ENCODE assay signal across 8 cellular contexts in the genomic region with DNA sequence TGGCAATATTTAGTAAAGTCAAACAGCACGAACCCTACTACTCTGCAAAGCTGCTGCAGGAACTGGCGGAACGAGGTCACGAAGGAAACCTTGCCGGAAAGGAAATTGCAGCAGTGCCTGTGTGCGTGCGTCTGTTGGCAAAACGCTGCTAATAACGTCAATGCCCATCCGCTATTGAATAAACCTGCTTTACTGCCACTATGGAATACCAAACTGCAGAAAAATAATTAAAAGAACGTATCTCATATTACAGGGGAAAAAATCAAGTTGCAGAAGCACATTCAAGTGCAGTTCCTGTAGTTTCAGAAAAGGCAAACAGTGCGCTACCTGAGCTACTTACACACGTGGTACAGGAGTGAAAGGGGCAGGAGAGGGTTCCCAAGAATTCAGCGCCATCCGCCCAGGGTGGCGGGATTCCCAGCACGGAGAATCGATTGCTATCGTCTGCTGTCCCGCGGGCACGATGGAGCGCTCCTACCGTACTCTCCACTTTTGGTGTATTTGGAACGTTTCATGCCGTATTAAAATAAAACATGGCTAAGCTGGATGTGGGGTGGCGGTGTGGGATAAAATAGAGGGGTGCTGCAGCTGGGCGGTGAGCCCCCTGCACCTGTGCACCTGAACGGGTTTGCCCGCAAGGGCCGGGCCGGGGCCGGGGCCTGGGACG. TPM values are rescaled to one million over a fixed set of nuclear protein-coding genes. Genes with fewer than 3 reads are reported as not detected.
DNase-seq lines count a peak whose midpoint lies in the region; ATAC-seq and TF ChIP-seq lines count a peak whose summit lies in the region.

No MANE protein-coding gene starts in this region.

- peaks cover 60% of the 10 kb centered on the region for H3K4me1 Mint-ChIP-seq in activated CD8-positive, alpha-beta memory T cell treated with anti-CD3 and anti-CD28 coated beads, Interleukin-2, amount 10 ng/mL, durations not matched to agents 7 days and 5 days
- H3K4me1 Mint-ChIP-seq in endothelial cell (ENCODE audit: unreplicated experiment) = peaks cover 34% of the 10 kb centered on the region
- H3K4me1 Mint-ChIP-seq in stimulated activated naive CD8-positive, alpha-beta T cell treated with anti-CD3 and anti-CD28 coated beads, Interleukin-15, amount 100 ng/mL, for 72 hours = peaks cover 76% of the 10 kb centered on the region

- no peaks in the 10 kb centered on the region for H3K27me3 Mint-ChIP-seq in activated CD8-positive, alpha-beta memory T cell treated with anti-CD3 and anti-CD28 coated beads, Interleukin-2, amount 10 ng/mL, durations not matched to agents 7 days and 5 days
- H3K27me3 Mint-ChIP-seq in endothelial cell (ENCODE audit: unreplicated experiment) = peaks cover 14% of the 10 kb centered on the region
- no peaks in the 10 kb centered on the region for H3K27me3 Mint-ChIP-seq in stimulated activated naive CD8-positive, alpha-beta T cell treated with anti-CD3 and anti-CD28 coated beads, Interleukin-15, amount 100 ng/mL, for 72 hours

- intact Hi-C loops in mucosa of descending colon (cut with DNase I, micrococcal nuclease) = no loop called here

- peak overlapping the region; percentile 88 for H3K4me3 Mint-ChIP-seq in activated CD8-positive, alpha-beta memory T cell treated with anti-CD3 and anti-CD28 coated beads, Interleukin-2, amount 10 ng/mL, durations not matched to agents 7 days and 5 days
- H3K4me3 Mint-ChIP-seq in endothelial cell (ENCODE audit: unreplicated experiment) = peak overlapping the region; percentile 89
- peak overlapping the region; percentile 86 to 95 for H3K4me3 Mint-ChIP-seq in stimulated activated naive CD8-positive, alpha-beta T cell treated with anti-CD3 and anti-CD28 coated beads, Interleukin-15, amount 100 ng/mL, for 72 hours

- peak overlapping the region; percentile 97 for H3K27ac Mint-ChIP-seq in activated CD8-positive, alpha-beta memory T cell treated with anti-CD3 and anti-CD28 coated beads, Interleukin-2, amount 10 ng/mL, durations not matched to agents 7 days and 5 days
- H3K27ac Mint-ChIP-seq in endothelial cell (ENCODE audit: unreplicated experiment) = peak overlapping the region; percentile 85
- H3K27ac Mint-ChIP-seq in stimulated activated naive CD8-positive, alpha-beta T cell treated with anti-CD3 and anti-CD28 coated beads, Interleukin-15, amount 100 ng/mL, for 72 hours = peak overlapping the region; percentile 92 to 97

- H3K36me3 Mint-ChIP-seq in activated CD8-positive, alpha-beta memory T cell treated with anti-CD3 and anti-CD28 coated beads, Interleukin-2, amount 10 ng/mL, durations not matched to agents 7 days and 5 days = peaks cover 22% of the 10 kb centered on the region
- peaks cover 34% of the 10 kb centered on the region for H3K36me3 Mint-ChIP-seq in endothelial cell (ENCODE audit: low read depth, unreplicated experiment)

- H3K4me3 ChIP-seq in mucosa of descending colon = peak overlapping the region; percentile 37

- CTCF ChIA-PET in activated CD8-positive, alpha-beta memory T cell treated with anti-CD3 and anti-CD28 coated beads, Interleukin-2, amount 10 ng/mL, durations not matched to agents 7 days and 5 days (lab: Charles Lee) = no interaction called here

- peaks cover 22% of the 10 kb centered on the region for H3K4me1 ChIP-seq in mucosa of descending colon (ENCODE audit: low read depth)

- ATAC-seq in activated CD8-positive, alpha-beta memory T cell treated with anti-CD3 and anti-CD28 coated beads, Interleukin-2, amount 10 ng/mL, durations not matched to agents 7 days and 5 days = peak; percentile 10
- peak; percentile 14 for ATAC-seq in mucosa of descending colon
- ATAC-seq in stimulated activated naive CD8-positive, alpha-beta T cell treated with anti-CD3 and anti-CD28 coated beads, Interleukin-15, amount 100 ng/mL, for 72 hours = peak; percentile 27

- H3K9me3 ChIP-seq in mucosa of descending colon = no peaks in the 10 kb centered on the region

- no peak for TF ChIP-seq CTCF in endothelial cell (IDR thresholded peaks at IDR 0.05; ENCODE audit: unreplicated experiment)
- TF ChIP-seq CTCF in mucosa of descending colon (IDR thresholded peaks at IDR 0.05) = no peak

- DNase-seq in NCI-H1417 (lab: John Stamatoyannopoulos, UW) (peak; percentile 61 to 82 (median 62)), NCI-H1417 treated with DMSO at 0.1 percent for 48 hours (lab: John Stamatoyannopoulos, UW) (no peak), NCI-H446 treated with DMSO at 0.1 percent for 48 hours (lab: John Stamatoyannopoulos, UW) (peak; percentile 9), endothelial cell (ENCODE audit: low spot score) (peak; percentile 43), mucosa of descending colon (peak; percentile 66 to 76 (median 68)), SK-N-DZ (ENCODE audit: low spot score) (no peak)
- DNase-seq in activated CD8-positive, alpha-beta memory T cell treated with anti-CD3 and anti-CD28 coated beads, Interleukin-2, amount 10 ng/mL, durations not matched to agents 7 days and 5 days = peak; percentile 85
- peak; percentile 46 to 60 for DNase-seq in stimulated activated naive CD8-positive, alpha-beta T cell treated with anti-CD3 and anti-CD28 coated beads, Interleukin-15, amount 100 ng/mL, for 72 hours

- H3K9me3 Mint-ChIP-seq in activated CD8-positive, alpha-beta memory T cell treated with anti-CD3 and anti-CD28 coated beads, Interleukin-2, amount 10 ng/mL, durations not matched to agents 7 days and 5 days (ENCODE audit: low read depth) = no peaks in the 10 kb centered on the region
- H3K9me3 Mint-ChIP-seq in endothelial cell (ENCODE audit: unreplicated experiment) = no peaks in the 10 kb centered on the region
- H3K9me3 Mint-ChIP-seq in stimulated activated naive CD8-positive, alpha-beta T cell treated with anti-CD3 and anti-CD28 coated beads, Interleukin-15, amount 100 ng/mL, for 72 hours = no peaks in the 10 kb centered on the region

- H3K36me3 ChIP-seq in mucosa of descending colon (ENCODE audit: low read depth) = peaks cover 8% of the 10 kb centered on the region

RNA-seq across cellular contexts. Expression of a gene that starts 0.5 kb away (rescaled TPM):
- 100 to 1,000 TPM in 1 of 2 experiments, 10 to 100 TPM in 1; 97.7 to 134 TPM for total RNA-seq in activated CD8-positive, alpha-beta memory T cell treated with anti-CD3 and anti-CD28 coated beads, Interleukin-2, amount 10 ng/mL, durations not matched to agents 7 days and 5 days
- 69.0 TPM for total RNA-seq in endothelial cell (ENCODE audit: unreplicated experiment)
- 100 to 1,000 TPM; 112 to 210 (median 141) TPM for total RNA-seq in mucosa of descending colon
- 26.1 and 28.1 TPM in 2 replicates for polyA plus RNA-seq in SK-N-DZ (2014; cell fraction: cytosol; rRNA removed)
- 134 and 192 TPM in 2 replicates for polyA plus RNA-seq in SK-N-DZ (2014; cell fraction: nucleus; rRNA removed)

RNA-seq across cellular contexts. Expression of a gene that starts 4.3 kb away (rescaled TPM):
- total RNA-seq in activated CD8-positive, alpha-beta memory T cell treated with anti-CD3 and anti-CD28 coated beads, Interleukin-2, amount 10 ng/mL, durations not matched to agents 7 days and 5 days = 10 to 100 TPM; 54.7 to 90.5 TPM
- total RNA-seq in endothelial cell (ENCODE audit: unreplicated experiment) = 130 TPM
- 10 to 100 TPM; 26.5 to 68.6 (median 62.3) TPM for total RNA-seq in mucosa of descending colon
- 64.9 and 69.2 TPM in 2 replicates for polyA plus RNA-seq in SK-N-DZ (2014; cell fraction: cytosol; rRNA removed)
- 32.5 and 37.8 TPM in 2 replicates for polyA plus RNA-seq in SK-N-DZ (2014; cell fraction: nucleus; rRNA removed)

Comparison
In these comparisons a context has a peak if more than half of its experiments do, and no peak if none do; other contexts are left out.
1. DNase-seq: peak in NCI-H1417 (3 of 3), NCI-H446 treated with DMSO at 0.1 percent for 48 hours (single experiment), activated CD8-positive, alpha-beta memory T cell treated with anti-CD3 and anti-CD28 coated beads, Interleukin-2, amount 10 ng/mL, durations not matched to agents 7 days and 5 days (single experiment), endothelial cell (single experiment), mucosa of descending colon (3 of 3) and stimulated activated naive CD8-positive, alpha-beta T cell treated with anti-CD3 and anti-CD28 coated beads, Interleukin-15, amount 100 ng/mL, for 72 hours (2 of 2); none in NCI-H1417 treated with DMSO at 0.1 percent for 48 hours (single experiment) and SK-N-DZ (single experiment).
2. Peak in every context shown above with its lines, with median percentiles within 50 percentile points of each other: ATAC-seq, H3K27ac Mint-ChIP-seq and H3K4me3 Mint-ChIP-seq.